Comparison of ENCODE assay signal across 12 cellular contexts in the genomic region with DNA sequence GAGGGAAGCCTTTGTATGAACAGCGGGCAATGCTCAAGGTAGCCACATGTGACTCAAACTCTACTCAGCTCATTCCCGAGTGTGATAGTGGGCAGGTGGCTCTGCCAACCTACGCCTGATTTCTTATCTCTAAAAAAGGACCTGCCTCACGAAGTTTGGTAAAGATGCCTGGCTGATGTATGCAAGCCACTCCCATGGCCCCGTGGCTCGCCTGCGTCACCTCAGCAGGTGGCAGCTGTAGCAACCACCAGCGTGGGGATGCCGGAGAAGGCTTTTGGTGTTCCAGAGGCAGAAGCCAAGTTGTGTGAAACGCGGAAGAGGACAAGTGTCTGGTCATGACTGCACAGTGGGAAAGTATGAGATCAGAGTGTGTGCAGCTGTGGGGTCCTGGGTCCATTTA. TPM values are rescaled to one million over a fixed set of nuclear protein-coding genes. Genes with fewer than 3 reads are reported as not detected.
DNase-seq lines count a peak whose midpoint lies in the region; ATAC-seq and TF ChIP-seq lines count a peak whose summit lies in the region.
"Had no signal": no experiment of that assay in that cellular context is flagged by ENCODE, and none has a peak within 500 bp of the region (broad histone marks: within the 10 kb centered on the region; RNA-seq: fewer than 3 reads in every experiment).

No MANE protein-coding gene starts in this region.

- TF ChIP-seq CTCF in DOHH2 (IDR thresholded peaks at IDR 0.05; ENCODE audit: low read depth, low read length, poor library complexity, severe bottlenecking) (no peak), adrenal gland (IDR thresholded peaks at IDR 0.05) (no peak), neural crest cell (conservative IDR thresholded peaks at IDR 0.05) (no peak)

- no peaks in the 10 kb centered on the region for H3K27me3 Mint-ChIP-seq in neural crest cell (ENCODE audit: low read depth)

- H3K4me3 Mint-ChIP-seq in neural crest cell: peak overlapping the region; percentile 89

- H3K36me3 ChIP-seq in DOHH2 (ENCODE audit: control insufficient read depth, low read length) (peaks cover 95% of the 10 kb centered on the region), adrenal gland (replicated peaks in 1 of 2) (peaks cover 0 to 10% of the 10 kb centered on the region in 2 donors)

- H3K9me2 ChIP-seq in DOHH2 (replicated peaks; ENCODE audit: control insufficient read depth, low read length): no peaks in the 10 kb centered on the region

- peaks cover 20% of the 10 kb centered on the region; the same call in 1 of the 2 replicates for H4K20me1 ChIP-seq in DOHH2 (ENCODE audit: control insufficient read depth, insufficient read depth, low read depth, low read length)

- H3K27ac ChIP-seq in DOHH2 (ENCODE audit: low read depth, low read length) (peak overlapping the region; percentile 95), adrenal gland (peak overlapping the region; percentile 53 to 98 (median 92))

- peak overlapping the region; percentile 87 for H3K4me2 ChIP-seq in DOHH2 (ENCODE audit: low read length)

- no peak for TF ChIP-seq POLR2A in adrenal gland (IDR thresholded peaks at IDR 0.05)

- no peaks in the 10 kb centered on the region for H3K27me3 ChIP-seq in DOHH2 (ENCODE audit: control insufficient read depth, low read length)
- H3K27me3 ChIP-seq in adrenal gland: no peaks in the 10 kb centered on the region

- peaks cover 63% of the 10 kb centered on the region for H3K4me1 ChIP-seq in DOHH2 (ENCODE audit: control insufficient read depth, low read length)
- H3K4me1 ChIP-seq in adrenal gland (replicated peaks in 1 of 2): peaks cover 34 to 68% of the 10 kb centered on the region in 2 donors

- DNase-seq in NCI-H526 (lab: John Stamatoyannopoulos, UW) (peak; percentile 20 to 73), adrenal gland (peak in 1 of 7 donors; percentile 39), neural crest cell (ENCODE audit: low read depth, low spot score) (no peak), CD1c-positive myeloid dendritic cell (ENCODE audit: extremely low spot score) (no peak), hepatic stellate cell (ENCODE audit: low spot score) (no peak), DMS114 treated with DMSO at 0.1 percent for 48 hours (lab: John Stamatoyannopoulos, UW; ENCODE audit: unreplicated experiment) (no peak)
- DNase-seq: dermis blood vessel endothelial cell, NCI-H510A treated with DMSO at 0.1 percent for 48 hours had no signal

- 69 to 77% (median 69%) methylated on average over 6 to 11 of the region's 11 CpGs for WGBS in adrenal gland, 4 donors

- intact Hi-C loops in adrenal gland (cut with DNase I): no loop called here

- H3K4me1 Mint-ChIP-seq in neural crest cell: peaks cover 70% of the 10 kb centered on the region

- H3K9me3 Mint-ChIP-seq in neural crest cell: no peaks in the 10 kb centered on the region

- peak overlapping the region; percentile 98 for H3K27ac Mint-ChIP-seq in neural crest cell (ENCODE audit: unreplicated experiment)

- H3K4me3 ChIP-seq in DOHH2 (ENCODE audit: low read length) (peak overlapping the region; percentile 84), adrenal gland (no peak overlapping the region)
- H3K4me3 ChIP-seq: lung had no signal

- ATAC-seq in activated CD4-positive, CD25-positive, alpha-beta regulatory T cell treated with anti-CD3 and anti-CD28 coated beads, Interleukin-2, amount 50 U/mL, for 24 hours: no peak
- ATAC-seq: HepG2 had no signal

- H3K36me3 Mint-ChIP-seq in neural crest cell (ENCODE audit: low read depth): peaks cover 14% of the 10 kb centered on the region

- peaks cover 99% of the 10 kb centered on the region for H3K79me2 ChIP-seq in DOHH2 (ENCODE audit: control insufficient read depth, low read length)

- H3F3A ChIP-seq in DOHH2 (ENCODE audit: control insufficient read depth, insufficient read depth): peaks cover 24% of the 10 kb centered on the region

- no peaks in the 10 kb centered on the region for H3K9me3 ChIP-seq in DOHH2 (ENCODE audit: control insufficient read depth, insufficient read depth, low read length)
- no peaks in the 10 kb centered on the region for H3K9me3 ChIP-seq in adrenal gland (replicated peaks in 1 of 3)

RNA-seq across cellular contexts. Expression of a gene that starts 5.4 kb away (rescaled TPM):
- total RNA-seq in adrenal gland (1,000 to 10,000 TPM in 2 of 8 donors, 100 to 1,000 TPM in 6; 302 to 1,301 (median 562) TPM), neural crest cell (939 and 976 TPM in 2 replicates)
- polyA plus RNA-seq in adrenal gland: 1,000 to 10,000 TPM in 1 of 3 donors, 100 to 1,000 TPM in 2; 134 to 1,327 (median 153) TPM

RNA-seq across cellular contexts. Expression of a gene that starts 16.7 kb away (rescaled TPM):
- 100 to 1,000 TPM in 5 of 8 donors, 10 to 100 TPM in 3; 60.3 to 361 (median 102) TPM for total RNA-seq in adrenal gland
- polyA plus RNA-seq in adrenal gland: 100 to 1,000 TPM in 1 of 3 donors, 10 to 100 TPM in 2; 28.3 to 410 (median 32.1) TPM
- total RNA-seq in neural crest cell: 245 and 248 TPM in 2 replicates

RNA-seq across cellular contexts. Expression of a gene that starts 40.8 kb away (rescaled TPM):
- total RNA-seq in adrenal gland (10 to 100 TPM in 4 of 8 donors, 1 to 10 TPM in 4; 8.4 to 25.6 (median 10.0) TPM), neural crest cell (99.6 TPM in 2 replicates)
- polyA plus RNA-seq in adrenal gland: 10 to 100 TPM in 1 of 3 donors, 1 to 10 TPM in 2; 3.9 to 32.0 (median 4.5) TPM

RNA-seq across cellular contexts. Expression of a gene that starts 41.1 kb away (rescaled TPM):
- total RNA-seq in adrenal gland: 100 to 1,000 TPM in 4 of 8 donors, 10 to 100 TPM in 4; 22.8 to 161 (median 116) TPM
- 100 to 1,000 TPM in 2 of 3 donors, 10 to 100 TPM in 1; 91.5 to 215 (median 137) TPM for polyA plus RNA-seq in adrenal gland
- 162 and 174 TPM in 2 replicates for total RNA-seq in neural crest cell

RNA-seq across cellular contexts. Expression of a gene that starts 57.9 kb away (rescaled TPM):
- 100 to 1,000 TPM in 6 of 8 donors, 10 to 100 TPM in 2; 74.5 to 145 (median 112) TPM for total RNA-seq in adrenal gland
- polyA plus RNA-seq in adrenal gland: 100 to 1,000 TPM in 2 of 3 donors, 10 to 100 TPM in 1; 98.2 to 175 (median 103) TPM
- 13.6 and 17.0 TPM in 2 replicates for total RNA-seq in neural crest cell

Comparison
In these comparisons a context has a peak if more than half of its experiments do, and no peak if none do; other contexts are left out.
1. DNase-seq: peak in NCI-H526 (2 of 2); none in neural crest cell (single experiment), CD1c-positive myeloid dendritic cell (single experiment), hepatic stellate cell (single experiment) and DMS114 treated with DMSO at 0.1 percent for 48 hours (single experiment).